ENCODE assay signal across 2 cellular contexts in genomic region chr1:208161005-208161404, GRCh38.
TF ChIP-seq lines count a peak whose summit lies in the region.

No MANE protein-coding gene starts in this region.

TF ChIP-seq in SK-N-SH, 30 proteins besides CTCF, POLR2A, EP300 and RAD21:
- TF ChIP-seq REST (IDR thresholded peaks at IDR 0.05; ENCODE audit: low read depth, low read length) (no peak), TCF12 (IDR thresholded peaks at IDR 0.05) (no peak), MAX (IDR thresholded peaks at IDR 0.05; ENCODE audit: low read depth) (no peak), MXI1 (IDR thresholded peaks at IDR 0.05; ENCODE audit: low read depth, low read length) (no peak), EZH2phosphoT487 (IDR thresholded peaks at IDR 0.05; ENCODE audit: borderline replicate concordance, low read depth) (no peak), FOXM1 (IDR thresholded peaks at IDR 0.05; ENCODE audit: low read depth) (no peak), TAF1 (IDR thresholded peaks at IDR 0.05; ENCODE audit: borderline replicate concordance, low read depth, low read length) (no peak), RFX5 (IDR thresholded peaks at IDR 0.05; ENCODE audit: low read length) (no peak), GABPA (IDR thresholded peaks at IDR 0.05; ENCODE audit: low read depth) (no peak), USF2 (IDR thresholded peaks at IDR 0.05; ENCODE audit: borderline replicate concordance, low read depth, low read length) (no peak), MEF2A (IDR thresholded peaks at IDR 0.05; ENCODE audit: borderline replicate concordance, low read depth) (no peak), NRF1 (IDR thresholded peaks at IDR 0.05; ENCODE audit: low read depth, low read length) (no peak), JUND (IDR thresholded peaks at IDR 0.05) (no peak), SIN3A (IDR thresholded peaks at IDR 0.05; ENCODE audit: borderline replicate concordance, low read depth, low read length) (no peak), CHD2 (IDR thresholded peaks at IDR 0.05; ENCODE audit: low read length, partially characterized antibody) (no peak), FOXJ3 (CRISPR knock-in tag; IDR thresholded peaks at IDR 0.05) (no peak), RXRA (IDR thresholded peaks at IDR 0.05; ENCODE audit: borderline replicate concordance, low read depth) (no peak), RCOR1 (IDR thresholded peaks at IDR 0.05; ENCODE audit: low read length) (no peak)
- TF ChIP-seq, protein P1, sequence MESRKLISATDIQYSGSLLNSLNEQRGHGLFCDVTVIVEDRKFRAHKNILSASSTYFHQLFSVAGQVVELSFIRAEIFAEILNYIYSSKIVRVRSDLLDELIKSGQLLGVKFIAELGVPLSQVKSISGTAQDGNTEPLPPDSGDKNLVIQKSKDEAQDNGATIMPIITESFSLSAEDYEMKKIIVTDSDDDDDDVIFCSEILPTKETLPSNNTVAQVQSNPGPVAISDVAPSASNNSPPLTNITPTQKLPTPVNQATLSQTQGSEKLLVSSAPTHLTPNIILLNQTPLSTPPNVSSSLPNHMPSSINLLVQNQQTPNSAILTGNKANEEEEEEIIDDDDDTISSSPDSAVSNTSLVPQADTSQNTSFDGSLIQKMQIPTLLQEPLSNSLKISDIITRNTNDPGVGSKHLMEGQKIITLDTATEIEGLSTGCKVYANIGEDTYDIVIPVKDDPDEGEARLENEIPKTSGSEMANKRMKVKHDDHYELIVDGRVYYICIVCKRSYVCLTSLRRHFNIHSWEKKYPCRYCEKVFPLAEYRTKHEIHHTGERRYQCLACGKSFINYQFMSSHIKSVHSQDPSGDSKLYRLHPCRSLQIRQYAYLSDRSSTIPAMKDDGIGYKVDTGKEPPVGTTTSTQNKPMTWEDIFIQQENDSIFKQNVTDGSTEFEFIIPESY (IDR thresholded peaks at IDR 0.05; ENCODE audit: borderline replicate concordance, low read depth), result no peak
- TF ChIP-seq, protein P2, sequence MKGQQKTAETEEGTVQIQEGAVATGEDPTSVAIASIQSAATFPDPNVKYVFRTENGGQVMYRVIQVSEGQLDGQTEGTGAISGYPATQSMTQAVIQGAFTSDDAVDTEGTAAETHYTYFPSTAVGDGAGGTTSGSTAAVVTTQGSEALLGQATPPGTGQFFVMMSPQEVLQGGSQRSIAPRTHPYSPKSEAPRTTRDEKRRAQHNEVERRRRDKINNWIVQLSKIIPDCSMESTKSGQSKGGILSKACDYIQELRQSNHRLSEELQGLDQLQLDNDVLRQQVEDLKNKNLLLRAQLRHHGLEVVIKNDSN (IDR thresholded peaks at IDR 0.05; ENCODE audit: borderline replicate concordance, low read depth), result no peak

TF ChIP-seq in SK-N-SH treated with all-trans-retinoic acid at 6 μM for 48 hours, 23 proteins besides CTCF, POLR2A, EP300 and RAD21 (continued from another document):
- TF ChIP-seq CREB5 (CRISPR knock-in tag; IDR thresholded peaks at IDR 0.05; ENCODE audit: low read depth), result no peak
- no peak for TF ChIP-seq RARB (CRISPR knock-in tag; IDR thresholded peaks at IDR 0.05)
- TF ChIP-seq OSR1 (CRISPR knock-in tag; IDR thresholded peaks at IDR 0.05), result no peak
- no peak for TF ChIP-seq ZFP30 (CRISPR knock-in tag; IDR thresholded peaks at IDR 0.05)
- TF ChIP-seq PPARA (CRISPR knock-in tag; IDR thresholded peaks at IDR 0.05; ENCODE audit: borderline replicate concordance), result no peak
- TF ChIP-seq BACH2 (CRISPR knock-in tag; IDR thresholded peaks at IDR 0.05; ENCODE audit: borderline replicate concordance), result no peak
- no peak for TF ChIP-seq PATZ1 (CRISPR knock-in tag; IDR thresholded peaks at IDR 0.05; ENCODE audit: borderline replicate concordance)
- TF ChIP-seq ZFP3 (CRISPR knock-in tag; IDR thresholded peaks at IDR 0.05), result no peak
- no peak for TF ChIP-seq ESRRG (CRISPR knock-in tag; IDR thresholded peaks at IDR 0.05)
- no peak for TF ChIP-seq SNAI2 (CRISPR knock-in tag; IDR thresholded peaks at IDR 0.05)
- TF ChIP-seq ZNF8 (CRISPR knock-in tag; IDR thresholded peaks at IDR 0.05), result no peak
- TF ChIP-seq ARNTL (CRISPR knock-in tag; IDR thresholded peaks at IDR 0.05; ENCODE audit: borderline replicate concordance, low read depth), result no peak
- no peak for TF ChIP-seq TSHZ2 (CRISPR knock-in tag; IDR thresholded peaks at IDR 0.05)
- TF ChIP-seq TCF4 (CRISPR knock-in tag; IDR thresholded peaks at IDR 0.05; ENCODE audit: borderline replicate concordance), result no peak
- no peak for TF ChIP-seq CSRNP3 (CRISPR knock-in tag; IDR thresholded peaks at IDR 0.05)
- no peak for TF ChIP-seq TOX (CRISPR knock-in tag; IDR thresholded peaks at IDR 0.05; ENCODE audit: borderline replicate concordance)
- no peak for TF ChIP-seq ZC3H10 (CRISPR knock-in tag; IDR thresholded peaks at IDR 0.05)
